Comparison of ENCODE assay signal across 15 cellular contexts in genomic region chr15:63880019-63880418, GRCh38.
"Had no signal": no experiment of that assay in that cellular context is flagged by ENCODE, and none has a peak within 500 bp of the region (broad histone marks: within the 10 kb centered on the region; RNA-seq: fewer than 3 reads in every experiment).

No MANE protein-coding gene starts in this region.

- H3K27ac ChIP-seq: ovary, stomach had no signal

- H3K27ac Mint-ChIP-seq: nephron progenitor cell, type B pancreatic cell had no signal

- H3K4me2 ChIP-seq: smooth muscle cell had no signal

- H3K4me1 Mint-ChIP-seq: stimulated activated effector memory CD8-positive, alpha-beta T cell treated with anti-CD3 and anti-CD28 coated beads, Interleukin-12 subunit alpha, Interleukin-12 subunit beta, amount 100 ng/mL, for 72 hours had no signal

- H3K36me3 ChIP-seq: ovary, stomach had no signal

- H3K9me3 Mint-ChIP-seq: naive thymus-derived CD4-positive, alpha-beta T cell; nephron progenitor cell; stimulated activated effector memory CD8-positive, alpha-beta T cell treated with anti-CD3 and anti-CD28 coated beads, Interleukin-12 subunit alpha, Interleukin-12 subunit beta, amount 100 ng/mL, for 72 hours; type B pancreatic cell had no signal

- H3K9me3 ChIP-seq: ovary, stomach had no signal

- H3K27me3 Mint-ChIP-seq: naive thymus-derived CD4-positive, alpha-beta T cell; type B pancreatic cell had no signal

- H3K4me3 ChIP-seq: ovary, smooth muscle cell, stomach had no signal

- DNase-seq: cerebellar nuclear complex; foreskin melanocyte; head of caudate nucleus; hippocampal formation; mammary epithelial cell; naive thymus-derived CD4-positive, alpha-beta T cell; nephron progenitor cell; ovary; right cardiac atrium; stimulated activated CD4-positive, alpha-beta T cell treated with anti-CD3 and anti-CD28 coated beads, Interleukin-2, amount 100 ng/mL, for 48 hours; stomach; substantia nigra had no signal

- H3K27me3 ChIP-seq: ovary, stomach had no signal

- H3K4me3 Mint-ChIP-seq: naive thymus-derived CD4-positive, alpha-beta T cell; nephron progenitor cell; stimulated activated effector memory CD8-positive, alpha-beta T cell treated with anti-CD3 and anti-CD28 coated beads, Interleukin-12 subunit alpha, Interleukin-12 subunit beta, amount 100 ng/mL, for 72 hours; type B pancreatic cell had no signal

- H3K36me3 Mint-ChIP-seq: naive thymus-derived CD4-positive, alpha-beta T cell; stimulated activated effector memory CD8-positive, alpha-beta T cell treated with anti-CD3 and anti-CD28 coated beads, Interleukin-12 subunit alpha, Interleukin-12 subunit beta, amount 100 ng/mL, for 72 hours; type B pancreatic cell had no signal
